ENCODE assay signal across 15 cellular contexts in genomic region chr19:45162464-45163143, GRCh38. TPM values are rescaled to one million over a fixed set of nuclear protein-coding genes. Genes with fewer than 3 reads are reported as not detected.
DNase-seq lines count a peak whose midpoint lies in the region; ATAC-seq, FAIRE-seq and TF ChIP-seq lines count a peak whose summit lies in the region.
"Had no signal": no experiment of that assay in that cellular context is flagged by ENCODE, and none has a peak within 500 bp of the region (broad histone marks: within the 10 kb centered on the region; RNA-seq: fewer than 3 reads in every experiment).

No MANE protein-coding gene starts in this region.

- peaks cover 0 to 25% (median 6%) of the 10 kb centered on the region in 11 experiments; a peak in 7 of 22 replicates for H4K20me1 ChIP-seq in BLaER1 treated with 17β-estradiol and CSF1 and Interleukin-3, amounts not matched to agents 10 nM and 100 nM
- H4K20me1 ChIP-seq in keratinocyte (ENCODE audit: control insufficient read depth, extremely low read depth, insufficient read depth, low read length) = peaks cover 2% of the 10 kb centered on the region

- no peak for ATAC-seq in T-helper 17 cell
- no peak for ATAC-seq in CD4-positive, alpha-beta T cell (ENCODE audit: poor library complexity)
- ATAC-seq: activated CD8-positive, alpha-beta T cell treated with anti-CD3 and anti-CD28 coated beads, Interleukin-2, amount 10 ng/mL, durations not matched to agents 7 days and 5 days had no signal

- dilution Hi-C loops in keratinocyte (cut with MboI; ENCODE audit: extremely low pct_ligation_motif_present, low sequenced_read_pairs) = no loop called here

- peaks cover 49 to 73% (median 63%) of the 10 kb centered on the region in 10 experiments for H3K4me1 ChIP-seq in BLaER1 treated with 17β-estradiol and CSF1 and Interleukin-3, amounts not matched to agents 10 nM and 100 nM
- H3K4me1 ChIP-seq in keratinocyte (ENCODE audit: control insufficient read depth, extremely low read depth, insufficient read depth, low read length) (peaks cover 49% of the 10 kb centered on the region), testis (peaks cover 12% of the 10 kb centered on the region)

- H3K9me1 ChIP-seq in keratinocyte (ENCODE audit: control insufficient read depth, extremely low read depth, insufficient read depth, low read length) = no peaks in the 10 kb centered on the region

- 88% methylated on average over 8 to 25 of the region's 25 CpGs for WGBS in testis, 2 donors

- no peaks in the 10 kb centered on the region for H3K36me3 ChIP-seq in BLaER1 treated with 17β-estradiol and CSF1 and Interleukin-3, amounts not matched to agents 10 nM and 100 nM
- no peaks in the 10 kb centered on the region for H3K36me3 ChIP-seq in keratinocyte (ENCODE audit: control insufficient read depth in 2 of 2, extremely low read depth in 1 of 2, insufficient read depth in 2 of 2, low read length in 2 of 2)
- H3K36me3 ChIP-seq in testis (ENCODE audit: low read depth, missing control alignments) = no peaks in the 10 kb centered on the region

- H3K27ac ChIP-seq in BLaER1 treated with 17β-estradiol and CSF1 and Interleukin-3, amounts not matched to agents 10 nM and 100 nM = no peak overlapping the region; a peak in 1 of 22 replicates
- H3K27ac ChIP-seq in keratinocyte (ENCODE audit: control insufficient read depth, insufficient read depth, low read length) (no peak overlapping the region), testis (no peak overlapping the region)
- no peak overlapping the region for H3K27ac ChIP-seq in CD4-positive, alpha-beta T cell (ENCODE audit: low read depth, low read length)

- CTCF ChIA-PET in CD4-positive, alpha-beta T cell (lab: Charles Lee) = no interaction called here

- DNase-seq in AML-193 (lab: John Stamatoyannopoulos, UW) (peak; percentile 63 to 96), T-helper 17 cell (no peak), keratinocyte (ENCODE audit: low read depth, low spot score) (no peak), testis (no peak), RPMI8226 (no peak)
- DNase-seq in CD4-positive, alpha-beta T cell = no peak
- DNase-seq: activated CD8-positive, alpha-beta T cell treated with anti-CD3 and anti-CD28 coated beads, Interleukin-2, amount 10 ng/mL, durations not matched to agents 7 days and 5 days; DND-41; effector CD8-positive, alpha-beta T cell; MV-4-11; NCI-H524; stimulated activated CD4-positive, alpha-beta T cell treated with anti-CD3 and anti-CD28 coated beads, Interleukin-2, amount 100 ng/mL, for 24 hours had no signal

- no peaks in the 10 kb centered on the region for H3K27me3 Mint-ChIP-seq in T-helper 17 cell
- peaks cover 6% of the 10 kb centered on the region for H3K27me3 Mint-ChIP-seq in CD4-positive, alpha-beta T cell

- H3K36me3 Mint-ChIP-seq in T-helper 17 cell (ENCODE audit: low read depth) = no peaks in the 10 kb centered on the region
- H3K36me3 Mint-ChIP-seq in CD4-positive, alpha-beta T cell (ENCODE audit: low read depth) = no peaks in the 10 kb centered on the region
- H3K36me3 Mint-ChIP-seq: WTC11 had no signal

- POLR2A ChIA-PET in CD4-positive, alpha-beta T cell (lab: Charles Lee) = no interaction called here

- intact Hi-C loops in CD4-positive, alpha-beta T cell (cut with DNase I, micrococcal nuclease) = no loop called here
- intact Hi-C loops in testis (cut with DNase I; ENCODE audit: low total_unique reads) = no loop called here

- H3K9me3 ChIP-seq in BLaER1 treated with 17β-estradiol and CSF1 and Interleukin-3, amounts not matched to agents 10 nM and 100 nM (replicated peaks in 1 of 11) = no peaks in the 10 kb centered on the region
- H3K9me3 ChIP-seq in T-helper 17 cell (ENCODE audit: control insufficient read depth, low read length, poor library complexity, severe bottlenecking) = no peaks in the 10 kb centered on the region
- no peaks in the 10 kb centered on the region for H3K9me3 ChIP-seq in keratinocyte (ENCODE audit: control insufficient read depth, low read depth, low read length)
- no peaks in the 10 kb centered on the region for H3K9me3 ChIP-seq in CD4-positive, alpha-beta T cell (ENCODE audit: control insufficient read depth, low read length)
- no peaks in the 10 kb centered on the region for H3K9me3 ChIP-seq in testis

- no peaks in the 10 kb centered on the region for H3K79me2 ChIP-seq in keratinocyte (ENCODE audit: control insufficient read depth, insufficient read depth, low read length)

- H3K9ac ChIP-seq in BLaER1 treated with 17β-estradiol and CSF1 and Interleukin-3, amounts not matched to agents 10 nM and 100 nM = peak overlapping the region in 1 of 11 experiments; percentile 9; a peak in 1 of 22 replicates
- peak overlapping the region; percentile 37 for H3K9ac ChIP-seq in keratinocyte (ENCODE audit: control insufficient read depth, extremely low read depth, insufficient read depth, low read length)

- no peak for TF ChIP-seq POLR2A in testis (IDR thresholded peaks at IDR 0.05)

- peak overlapping the region in 10 of 11 experiments; percentile 72 to 92 (median 82); a peak in 14 of 22 replicates for H3K4me2 ChIP-seq in BLaER1 treated with 17β-estradiol and CSF1 and Interleukin-3, amounts not matched to agents 10 nM and 100 nM
- H3K4me2 ChIP-seq in keratinocyte (ENCODE audit: control insufficient read depth, extremely low read depth, insufficient read depth, low read depth, low read length) = peak overlapping the region; percentile 66

- TF ChIP-seq CTCF in keratinocyte (optimal IDR thresholded peaks at IDR 0.05 in 1 of 3, IDR thresholded peaks at IDR 0.05 in 1 of 3, conservative IDR thresholded peaks at IDR 0.05 in 1 of 3; ENCODE audit: extremely low read depth in 1 of 3, insufficient read depth in 2 of 3, low read length in 3 of 3) (no peak), testis (IDR thresholded peaks at IDR 0.05) (no peak)
- TF ChIP-seq CTCF in CD4-positive, alpha-beta T cell (IDR thresholded peaks at IDR 0.05) = no peak

- H3K9me3 Mint-ChIP-seq in CD4-positive, alpha-beta T cell = no peaks in the 10 kb centered on the region
- H3K9me3 Mint-ChIP-seq: WTC11 had no signal

- H3K27me3 ChIP-seq in BLaER1 treated with 17β-estradiol and CSF1 and Interleukin-3, amounts not matched to agents 10 nM and 100 nM = no peaks in the 10 kb centered on the region; a peak in 1 of 22 replicates
- H3K27me3 ChIP-seq in keratinocyte (ENCODE audit: control insufficient read depth, extremely low read depth, insufficient read depth, low read length) (no peaks in the 10 kb centered on the region), testis (no peaks in the 10 kb centered on the region)
- H3K27me3 ChIP-seq in CD4-positive, alpha-beta T cell (ENCODE audit: control insufficient read depth, insufficient read depth, low read length) = no peaks in the 10 kb centered on the region

- peak; percentile 57 for FAIRE-seq in keratinocyte (lab: Jason Lieb, UNC)

- H3K4me3 ChIP-seq in BLaER1 treated with 17β-estradiol and CSF1 and Interleukin-3, amounts not matched to agents 10 nM and 100 nM = no peak overlapping the region
- peak overlapping the region in 2 of 3 experiments; percentile 7 to 22 for H3K4me3 ChIP-seq in keratinocyte (ENCODE audit: control insufficient read depth in 2 of 3, extremely low read depth in 1 of 3, insufficient read depth in 2 of 3, low read depth in 1 of 3, low read length in 3 of 3)
- H3K4me3 ChIP-seq in testis = no peak overlapping the region

- no peak overlapping the region for H3K4me3 Mint-ChIP-seq in T-helper 17 cell
- H3K4me3 Mint-ChIP-seq in CD4-positive, alpha-beta T cell = no peak overlapping the region
- H3K4me3 Mint-ChIP-seq: activated CD8-positive, alpha-beta T cell treated with anti-CD3 and anti-CD28 coated beads, Interleukin-2, amount 10 ng/mL, durations not matched to agents 7 days and 5 days; WTC11 had no signal

- H2AFZ ChIP-seq in keratinocyte (ENCODE audit: control insufficient read depth, low read length) = peak overlapping the region; percentile 5

- peak overlapping the region; percentile 86 for H3K27ac Mint-ChIP-seq in T-helper 17 cell
- no peak overlapping the region for H3K27ac Mint-ChIP-seq in CD4-positive, alpha-beta T cell
- H3K27ac Mint-ChIP-seq: activated CD8-positive, alpha-beta T cell treated with anti-CD3 and anti-CD28 coated beads, Interleukin-2, amount 10 ng/mL, durations not matched to agents 7 days and 5 days; WTC11 had no signal

- H3K4me1 Mint-ChIP-seq in T-helper 17 cell = peaks cover 26% of the 10 kb centered on the region
- H3K4me1 Mint-ChIP-seq in CD4-positive, alpha-beta T cell (ENCODE audit: low read depth) = peaks cover 19% of the 10 kb centered on the region

RNA-seq across cellular contexts. Expression of gene NKPD1, which starts 1.8 kb away (rescaled TPM):
- under 1 TPM; 0.57 to 0.97 TPM for total RNA-seq in T-helper 17 cell
- 0.20 to 1.2 TPM (median 0.37 TPM) in 3 replicates for polyA plus RNA-seq in keratinocyte
- 3.3 TPM for polyA plus RNA-seq in keratinocyte (2011; ENCODE audit: low read depth)
- 0.10 and 0.26 TPM in 2 replicates for polyA plus RNA-seq in keratinocyte (2011; cell fraction: cytosol; rRNA removed)
- polyA plus RNA-seq in keratinocyte (2011; cell fraction: nucleus; rRNA removed) = 0.65 and 0.75 TPM in 2 replicates
- 0.29 and 10.6 TPM in 2 replicates for polyA plus RNA-seq in keratinocyte (2012; ENCODE audit: low replicate concordance)
- polyA minus RNA-seq in keratinocyte = 0.19 to 0.76 TPM (median 0.52 TPM) in 3 replicates
- 2.1 TPM for polyA minus RNA-seq in keratinocyte (2011; cell fraction: cytosol; rRNA and poly(A)+ RNA removed)
- 1.8 and 2.7 TPM in 2 replicates for polyA minus RNA-seq in keratinocyte (2011; cell fraction: nucleus; rRNA and poly(A)+ RNA removed)
- under 1 TPM; 0.73 to 0.91 TPM for total RNA-seq in CD4-positive, alpha-beta T cell
- total RNA-seq in testis = 1 to 10 TPM; 1.3 to 4.2 TPM
- 1.0 TPM for polyA plus RNA-seq in testis (ENCODE audit: insufficient read depth, low read depth, low replicate concordance)
- total RNA-seq: sciatic nerve had no signal

RNA-seq across cellular contexts. Expression of gene TRAPPC6A, which starts 15.4 kb away (rescaled TPM):
- total RNA-seq in T-helper 17 cell (10 to 100 TPM; 47.5 to 61.2 TPM), testis (10 to 100 TPM; 38.7 to 42.8 TPM)
- polyA plus RNA-seq in keratinocyte (4.7 to 7.9 TPM (median 7.1 TPM) in 3 replicates), testis (ENCODE audit: insufficient read depth, low read depth, low replicate concordance) (37.0 TPM)
- 0.36 TPM for polyA plus RNA-seq in keratinocyte (2011; ENCODE audit: low read depth)
- 5.4 and 8.0 TPM in 2 replicates for polyA plus RNA-seq in keratinocyte (2011; cell fraction: cytosol; rRNA removed)
- polyA plus RNA-seq in keratinocyte (2011; cell fraction: nucleus; rRNA removed) = 3.9 and 5.2 TPM in 2 replicates
- polyA plus RNA-seq in keratinocyte (2012; ENCODE audit: low replicate concordance) = 7.8 and 8.3 TPM in 2 replicates
- polyA minus RNA-seq in keratinocyte = 0.62 to 2.7 TPM (median 0.93 TPM) in 3 replicates
- polyA minus RNA-seq in keratinocyte (2011; cell fraction: cytosol; rRNA and poly(A)+ RNA removed) = 5.8 TPM
- 1.9 TPM in 1 of 2 replicates, not detected in the other for polyA minus RNA-seq in keratinocyte (2011; cell fraction: nucleus; rRNA and poly(A)+ RNA removed)
- 10 to 100 TPM; 32.0 to 38.8 TPM for total RNA-seq in CD4-positive, alpha-beta T cell

RNA-seq across cellular contexts. Expression of gene BLOC1S3, which starts 16.0 kb away (rescaled TPM):
- total RNA-seq in T-helper 17 cell (10 to 100 TPM; 12.9 to 15.2 TPM), testis (10 to 100 TPM; 38.2 to 43.7 TPM)
- polyA plus RNA-seq in keratinocyte (5.1 to 8.3 TPM (median 6.9 TPM) in 3 replicates), testis (ENCODE audit: insufficient read depth, low read depth, low replicate concordance) (14.1 TPM)
- polyA plus RNA-seq in keratinocyte (2011; ENCODE audit: low read depth) = 7.0 TPM
- polyA plus RNA-seq in keratinocyte (2011; cell fraction: cytosol; rRNA removed) = 4.7 and 5.1 TPM in 2 replicates
- 10.5 and 13.2 TPM in 2 replicates for polyA plus RNA-seq in keratinocyte (2011; cell fraction: nucleus; rRNA removed)
- 8.8 and 15.1 TPM in 2 replicates for polyA plus RNA-seq in keratinocyte (2012; ENCODE audit: low replicate concordance)
- 11.0 to 17.3 TPM (median 11.4 TPM) in 3 replicates for polyA minus RNA-seq in keratinocyte
- 19.2 TPM for polyA minus RNA-seq in keratinocyte (2011; cell fraction: cytosol; rRNA and poly(A)+ RNA removed)
- 4.0 and 5.4 TPM in 2 replicates for polyA minus RNA-seq in keratinocyte (2011; cell fraction: nucleus; rRNA and poly(A)+ RNA removed)
- total RNA-seq in CD4-positive, alpha-beta T cell = 10 to 100 TPM; 14.7 to 18.8 TPM

Comparison
In these comparisons a context has a peak if more than half of its experiments do, and no peak if none do; other contexts are left out.
1. DNase-seq: peak in AML-193 (2 of 2); none in T-helper 17 cell (0 of 3), keratinocyte (single experiment), CD4-positive, alpha-beta T cell (0 of 10), testis (single experiment) and RPMI8226 (single experiment).
2. H3K4me3 ChIP-seq: peak in keratinocyte (2 of 3); none in BLaER1 treated with 17β-estradiol and CSF1 and Interleukin-3, amounts not matched to agents 10 nM and 100 nM (0 of 10) and testis (0 of 2).